In the genomic region with DNA sequence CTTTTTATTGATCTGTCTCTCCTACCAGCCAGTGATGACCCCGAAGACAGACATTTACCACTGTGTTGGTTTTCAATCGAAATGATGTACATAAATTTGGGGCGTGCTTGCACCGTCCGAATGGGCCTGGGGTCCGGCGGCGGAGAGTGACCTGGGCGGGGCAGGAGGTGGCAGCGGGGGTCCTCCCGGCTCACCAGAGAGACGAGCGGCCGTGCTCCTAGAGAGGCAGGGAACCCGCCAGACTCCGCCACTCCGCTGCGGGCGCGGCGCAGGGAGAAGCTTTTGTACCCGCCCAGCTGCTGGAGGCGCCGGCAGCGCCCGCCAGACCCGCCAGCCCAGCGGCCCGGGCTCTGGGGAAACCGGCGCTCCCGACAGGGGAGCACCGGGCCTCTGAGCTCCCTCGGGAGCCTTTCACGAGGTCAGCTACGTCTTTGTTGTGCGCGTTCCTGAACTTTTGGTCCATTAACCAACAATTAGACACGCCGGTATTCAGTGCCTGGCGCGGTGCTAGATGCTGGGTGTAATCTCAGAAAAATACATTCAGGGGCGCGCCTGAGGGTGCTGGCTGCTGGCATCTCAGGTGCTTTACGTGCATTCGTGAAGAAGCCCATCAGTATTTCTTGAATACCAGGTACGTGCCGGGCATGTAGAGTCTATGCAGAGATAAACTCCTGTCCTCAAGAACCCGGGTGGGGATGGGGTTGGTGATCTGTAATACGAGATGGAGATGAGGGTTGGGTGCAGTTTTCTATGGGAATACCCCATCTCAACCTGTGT, we compare ENCODE assay signal across 1 cellular context.
TF ChIP-seq lines count a peak whose summit lies in the region.

A gene with protein sequence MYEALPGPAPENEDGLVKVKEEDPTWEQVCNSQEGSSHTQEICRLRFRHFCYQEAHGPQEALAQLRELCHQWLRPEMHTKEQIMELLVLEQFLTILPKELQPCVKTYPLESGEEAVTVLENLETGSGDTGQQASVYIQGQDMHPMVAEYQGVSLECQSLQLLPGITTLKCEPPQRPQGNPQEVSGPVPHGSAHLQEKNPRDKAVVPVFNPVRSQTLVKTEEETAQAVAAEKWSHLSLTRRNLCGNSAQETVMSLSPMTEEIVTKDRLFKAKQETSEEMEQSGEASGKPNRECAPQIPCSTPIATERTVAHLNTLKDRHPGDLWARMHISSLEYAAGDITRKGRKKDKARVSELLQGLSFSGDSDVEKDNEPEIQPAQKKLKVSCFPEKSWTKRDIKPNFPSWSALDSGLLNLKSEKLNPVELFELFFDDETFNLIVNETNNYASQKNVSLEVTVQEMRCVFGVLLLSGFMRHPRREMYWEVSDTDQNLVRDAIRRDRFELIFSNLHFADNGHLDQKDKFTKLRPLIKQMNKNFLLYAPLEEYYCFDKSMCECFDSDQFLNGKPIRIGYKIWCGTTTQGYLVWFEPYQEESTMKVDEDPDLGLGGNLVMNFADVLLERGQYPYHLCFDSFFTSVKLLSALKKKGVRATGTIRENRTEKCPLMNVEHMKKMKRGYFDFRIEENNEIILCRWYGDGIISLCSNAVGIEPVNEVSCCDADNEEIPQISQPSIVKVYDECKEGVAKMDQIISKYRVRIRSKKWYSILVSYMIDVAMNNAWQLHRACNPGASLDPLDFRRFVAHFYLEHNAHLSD (plus strand): TSS at position 285 of the 777 bp plus-strand sequence. CDS start 2,242 bp downstream, outside the sequence.

TF ChIP-seq in endothelial cell of umbilical vein, 7 proteins besides CTCF, POLR2A, EP300 and RAD21 (continued from another document):
- TF ChIP-seq, protein P1, sequence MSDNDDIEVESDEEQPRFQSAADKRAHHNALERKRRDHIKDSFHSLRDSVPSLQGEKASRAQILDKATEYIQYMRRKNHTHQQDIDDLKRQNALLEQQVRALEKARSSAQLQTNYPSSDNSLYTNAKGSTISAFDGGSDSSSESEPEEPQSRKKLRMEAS (IDR thresholded peaks at IDR 0.05; ENCODE audit: insufficient read depth, insufficient read length), result no peak
